In genomic region chr10:68955414-68955785, GRCh38 we compare ENCODE assay signal across 7 cellular contexts. TPM values are rescaled to one million over a fixed set of nuclear protein-coding genes. Genes with fewer than 3 reads are reported as not detected.
DNase-seq lines count a peak whose midpoint lies in the region; ATAC-seq and TF ChIP-seq lines count a peak whose summit lies in the region.

No MANE protein-coding gene starts in this region.

- H3K36me3 ChIP-seq in Panc1 (ENCODE audit: control insufficient read depth, insufficient read depth, low read length) = peaks cover 14% of the 10 kb centered on the region
- peaks cover 6% of the 10 kb centered on the region for H3K36me3 ChIP-seq in ectodermal cell (ENCODE audit: control insufficient read depth, insufficient read depth, low read length)
- H3K36me3 ChIP-seq in neural cell (ENCODE audit: insufficient read depth, low read length) = peaks cover 4% of the 10 kb centered on the region

- no peak for TF ChIP-seq RAD21 in neural cell (conservative IDR thresholded peaks at IDR 0.05)

- H3F3A ChIP-seq in neural cell (ENCODE audit: insufficient read depth, low read length, poor library complexity, severe bottlenecking) = peaks cover 6% of the 10 kb centered on the region

- POLR2A ChIA-PET in HEK293T (lab: Yijun Ruan, JAX) = interaction anchor here (0.5 to 2.0 kb wide), 16 partner anchors 10 to 263 kb away, joined by 3 to 12 read pairs (median 4); no protein-coding TSS in a partner anchor
- POLR2A ChIA-PET in Panc1 (lab: Charles Lee) = interaction anchor here (0.6 kb wide), 1 partner anchor 66 kb away, joined by 4 read pairs; no protein-coding TSS in a partner anchor

- H3K27me3 ChIP-seq in Panc1 (ENCODE audit: control insufficient read depth, insufficient read depth, low read length) (no peaks in the 10 kb centered on the region), ectodermal cell (ENCODE audit: control insufficient read depth, insufficient read depth, low read length, poor library complexity, severe bottlenecking) (no peaks in the 10 kb centered on the region), neural cell (ENCODE audit: insufficient read depth, low read depth, low read length) (no peaks in the 10 kb centered on the region)

- ATAC-seq in GM18499 (IDR thresholded peaks at IDR 0.05; ENCODE audit: insufficient read depth, unreplicated experiment) (peak; percentile 8), Panc1 (peak; percentile 26)

- H3K27ac ChIP-seq in Panc1 (ENCODE audit: low read length) = peak overlapping the region; percentile 94
- peak overlapping the region; percentile 90 for H3K27ac ChIP-seq in ectodermal cell (ENCODE audit: insufficient read depth, low read depth, low read length, poor library complexity, severe bottlenecking)
- peak overlapping the region; percentile 86 for H3K27ac ChIP-seq in neural cell (ENCODE audit: low read length)

- H3K9me3 ChIP-seq in Panc1 (ENCODE audit: control insufficient read depth, insufficient read depth, low read depth, low read length) (no peaks in the 10 kb centered on the region), ectodermal cell (ENCODE audit: control insufficient read depth, low read length) (no peaks in the 10 kb centered on the region), neural cell (ENCODE audit: low read length) (no peaks in the 10 kb centered on the region)

- H3K79me2 ChIP-seq in neural cell (replicated peaks; ENCODE audit: insufficient read depth, low read length) = peaks cover 28% of the 10 kb centered on the region

- H3K9me2 ChIP-seq in neural cell (ENCODE audit: insufficient read depth, low read length) = no peaks in the 10 kb centered on the region

- DNase-seq in HEK293T (ENCODE audit: extremely low spot score) (peak; percentile 13), Panc1 (ENCODE audit: low read depth, low spot score) (no peak), NCI-H524 treated with DMSO at 0.1 percent for 48 hours (lab: John Stamatoyannopoulos, UW) (no peak), inferior parietal cortex (ENCODE audit: extremely low spot score) (no peak)

- no peak for TF ChIP-seq EP300 in neural cell (conservative IDR thresholded peaks at IDR 0.05; ENCODE audit: poor library complexity, severe bottlenecking)

- in situ Hi-C loops in Panc1 (cut with HindIII; ENCODE audit: low pct_unique_long_range_greater_than_20kb, low sequenced_read_pairs) = no loop called here

- H3K9ac ChIP-seq in neural cell (ENCODE audit: low read length) = peak overlapping the region; percentile 69

- WGBS in ectodermal cell, 2 experiments = 14 to 18% methylated on average over 12 of the region's 12 CpGs

- peak overlapping the region; percentile 83 for H2AFZ ChIP-seq in neural cell (ENCODE audit: low read depth, low read length)

- H3K4me1 ChIP-seq in Panc1 (ENCODE audit: control insufficient read depth, insufficient read depth, low read length) = peaks cover 14% of the 10 kb centered on the region; the same call in 1 of the 2 replicates
- no peaks in the 10 kb centered on the region for H3K4me1 ChIP-seq in ectodermal cell (ENCODE audit: control insufficient read depth, insufficient read depth, low read length)

- CTCF ChIA-PET in HEK293T (lab: Yijun Ruan, JAX) = interaction anchor here (0.7 to 1.1 kb wide), 2 partner anchors 12 to 173 kb away, joined by 3 to 4 read pairs; no protein-coding TSS in a partner anchor
- CTCF ChIA-PET in Panc1 (lab: Charles Lee) = interaction anchor here (0.6 to 0.9 kb wide), 3 partner anchors 14 to 213 kb away, joined by 3 read pairs; no protein-coding TSS in a partner anchor

- TSS peak; percentile 98 for BruUV-seq in Panc1 (replicated peaks; lab: Mats Ljungman, UMichigan)

- intact Hi-C loops in Panc1 (cut with micrococcal nuclease; ENCODE audit: unreplicated experiment) = no loop called here

- TF ChIP-seq CTCF in Panc1 (IDR thresholded peaks at IDR 0.05) (no peak), neural cell (IDR thresholded peaks at IDR 0.05; ENCODE audit: poor library complexity, severe bottlenecking) (no peak)

- no peaks in the 10 kb centered on the region for H4K20me1 ChIP-seq in neural cell (ENCODE audit: insufficient read depth)

- H3K4me3 ChIP-seq in Panc1 (ENCODE audit: low read depth in 2 of 2, low read length in 2 of 2) = peak overlapping the region; percentile 89 to 90
- H3K4me3 ChIP-seq in ectodermal cell (ENCODE audit: insufficient read depth, low read depth, low read length) = peak overlapping the region; percentile 95
- H3K4me3 ChIP-seq in neural cell (ENCODE audit: low read length) = peak overlapping the region; percentile 85

- H3K4me2 ChIP-seq in neural cell (ENCODE audit: low read length) = peak overlapping the region; percentile 91

TF ChIP-seq in HEK293T, 16 proteins besides CTCF, POLR2A, EP300 and RAD21:
- no peak for TF ChIP-seq LEF1 (IDR thresholded peaks at IDR 0.05; ENCODE audit: borderline replicate concordance)
- TF ChIP-seq HDGF (IDR thresholded peaks at IDR 0.05; ENCODE audit: borderline replicate concordance) = no peak
- TF ChIP-seq ZNF384 (IDR thresholded peaks at IDR 0.05) = no peak
- TF ChIP-seq L3MBTL2 (conservative IDR thresholded peaks at IDR 0.05) = no peak
- no peak for TF ChIP-seq CTBP1 (IDR thresholded peaks at IDR 0.05; ENCODE audit: borderline replicate concordance)
- no peak for TF ChIP-seq NFRKB (IDR thresholded peaks at IDR 0.05)
- TF ChIP-seq ELF4 (IDR thresholded peaks at IDR 0.05) = no peak
- no peak for TF ChIP-seq BHLHE40 (IDR thresholded peaks at IDR 0.05; ENCODE audit: borderline replicate concordance)
- TF ChIP-seq ARNT (IDR thresholded peaks at IDR 0.05) = no peak
- TF ChIP-seq FOXM1 (IDR thresholded peaks at IDR 0.05; ENCODE audit: borderline replicate concordance) = no peak

TF ChIP-seq in neural cell, 6 proteins besides CTCF, POLR2A, EP300 and RAD21:
- TF ChIP-seq POLR2AphosphoS5 (IDR thresholded peaks at IDR 0.05) (no peak), REST (IDR thresholded peaks at IDR 0.05; ENCODE audit: borderline replicate concordance) (no peak), SMC3 (conservative IDR thresholded peaks at IDR 0.05; ENCODE audit: poor library complexity) (no peak), MXI1 (conservative IDR thresholded peaks at IDR 0.05; ENCODE audit: poor library complexity, severe bottlenecking) (no peak), EZH2 (IDR thresholded peaks at IDR 0.05; ENCODE audit: borderline replicate concordance, insufficient read depth, low read length, poor library complexity, severe bottlenecking) (no peak), TAF1 (IDR thresholded peaks at IDR 0.05; ENCODE audit: low read depth) (no peak)
TF ChIP-seq in neural cell: peak in this region for 0.

RNA-seq across cellular contexts. Expression of gene DDX21, which starts 0.6 kb away (rescaled TPM):
- total RNA-seq in Panc1 (2021; ENCODE audit: unreplicated experiment) = 172 TPM
- polyA plus RNA-seq in Panc1 (2012; ENCODE audit: insufficient read length) = 71.7 TPM
- 67.9 TPM for polyA plus RNA-seq in ectodermal cell (2013, experiment 1 of 4)
- 69.6 TPM for polyA plus RNA-seq in ectodermal cell (2013, experiment 2 of 4)
- polyA plus RNA-seq in ectodermal cell (2013, experiment 3 of 4) = 47.2 TPM
- polyA plus RNA-seq in ectodermal cell (2013, experiment 4 of 4) = 49.6 TPM
- polyA plus RNA-seq in neural cell = 29.6 and 33.0 TPM in 2 replicates
- polyA minus RNA-seq in neural cell = 47.5 and 50.1 TPM in 2 replicates

RNA-seq across cellular contexts. Expression of gene KIFBP, which starts 33.2 kb away (rescaled TPM):
- total RNA-seq in Panc1 (2021; ENCODE audit: unreplicated experiment) = 45.9 TPM
- 35.1 TPM for polyA plus RNA-seq in Panc1 (2012; ENCODE audit: insufficient read length)
- polyA plus RNA-seq in ectodermal cell (2013, experiment 1 of 4) = 31.5 TPM
- polyA plus RNA-seq in ectodermal cell (2013, experiment 2 of 4) = 28.0 TPM
- polyA plus RNA-seq in ectodermal cell (2013, experiment 3 of 4) = 29.2 TPM
- 29.7 TPM for polyA plus RNA-seq in ectodermal cell (2013, experiment 4 of 4)
- 76.9 and 94.1 TPM in 2 replicates for polyA plus RNA-seq in neural cell
- 52.8 and 61.6 TPM in 2 replicates for polyA minus RNA-seq in neural cell

RNA-seq across cellular contexts. Expression of gene DDX50, which starts 54.3 kb away (rescaled TPM):
- 46.9 TPM for total RNA-seq in Panc1 (2021; ENCODE audit: unreplicated experiment)
- polyA plus RNA-seq in Panc1 (2012; ENCODE audit: insufficient read length) = 33.3 TPM
- polyA plus RNA-seq in ectodermal cell (2013, experiment 1 of 4) = 78.8 TPM
- polyA plus RNA-seq in ectodermal cell (2013, experiment 2 of 4) = 74.7 TPM
- polyA plus RNA-seq in ectodermal cell (2013, experiment 3 of 4) = 62.5 TPM
- polyA plus RNA-seq in ectodermal cell (2013, experiment 4 of 4) = 64.2 TPM
- polyA plus RNA-seq in neural cell = 45.6 and 51.1 TPM in 2 replicates
- 75.0 and 76.2 TPM in 2 replicates for polyA minus RNA-seq in neural cell
